In the genomic region with DNA sequence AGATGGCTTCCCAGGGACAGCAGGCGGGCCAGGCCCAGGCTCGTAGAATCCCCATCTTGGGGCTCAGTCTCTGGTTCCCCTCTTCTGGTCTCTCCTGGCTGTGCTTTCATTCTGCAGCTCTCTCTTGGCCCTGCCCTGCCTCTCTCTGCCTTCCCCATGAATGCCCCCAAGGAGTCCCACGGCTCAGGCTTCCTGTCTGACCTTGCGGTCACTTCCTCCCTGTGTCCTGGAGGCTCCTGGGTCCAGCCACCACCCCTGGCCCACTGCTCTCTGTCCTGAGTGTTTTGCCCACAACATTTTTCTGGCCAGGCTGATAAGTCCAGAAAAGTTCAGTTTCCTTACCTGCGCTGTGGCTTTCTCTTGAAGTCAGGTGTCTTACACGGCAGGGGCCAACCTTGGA, we compare ENCODE assay signal across 1 cellular context.
TF ChIP-seq lines count a peak whose summit lies in the region.

No MANE protein-coding gene starts in this region.

TF ChIP-seq in liver, 16 proteins besides CTCF, POLR2A, EP300 and RAD21 (continued from another document):
- TF ChIP-seq, protein P1, sequence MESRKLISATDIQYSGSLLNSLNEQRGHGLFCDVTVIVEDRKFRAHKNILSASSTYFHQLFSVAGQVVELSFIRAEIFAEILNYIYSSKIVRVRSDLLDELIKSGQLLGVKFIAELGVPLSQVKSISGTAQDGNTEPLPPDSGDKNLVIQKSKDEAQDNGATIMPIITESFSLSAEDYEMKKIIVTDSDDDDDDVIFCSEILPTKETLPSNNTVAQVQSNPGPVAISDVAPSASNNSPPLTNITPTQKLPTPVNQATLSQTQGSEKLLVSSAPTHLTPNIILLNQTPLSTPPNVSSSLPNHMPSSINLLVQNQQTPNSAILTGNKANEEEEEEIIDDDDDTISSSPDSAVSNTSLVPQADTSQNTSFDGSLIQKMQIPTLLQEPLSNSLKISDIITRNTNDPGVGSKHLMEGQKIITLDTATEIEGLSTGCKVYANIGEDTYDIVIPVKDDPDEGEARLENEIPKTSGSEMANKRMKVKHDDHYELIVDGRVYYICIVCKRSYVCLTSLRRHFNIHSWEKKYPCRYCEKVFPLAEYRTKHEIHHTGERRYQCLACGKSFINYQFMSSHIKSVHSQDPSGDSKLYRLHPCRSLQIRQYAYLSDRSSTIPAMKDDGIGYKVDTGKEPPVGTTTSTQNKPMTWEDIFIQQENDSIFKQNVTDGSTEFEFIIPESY (IDR thresholded peaks at IDR 0.05) = no peak
